Comparison of ENCODE assay signal across 1 cellular context in genomic region chr20:50957798-50958732, GRCh38.
TF ChIP-seq lines count a peak whose summit lies in the region.

TSS of gene DPM1 (minus strand) at chr20:50958532. CDS start at chr20:50958523, 9 bp downstream.

TF ChIP-seq in HepG2, 621 proteins besides CTCF, POLR2A, EP300 and RAD21 (continued from another document and continues in another):
- TF ChIP-seq, protein P1, sequence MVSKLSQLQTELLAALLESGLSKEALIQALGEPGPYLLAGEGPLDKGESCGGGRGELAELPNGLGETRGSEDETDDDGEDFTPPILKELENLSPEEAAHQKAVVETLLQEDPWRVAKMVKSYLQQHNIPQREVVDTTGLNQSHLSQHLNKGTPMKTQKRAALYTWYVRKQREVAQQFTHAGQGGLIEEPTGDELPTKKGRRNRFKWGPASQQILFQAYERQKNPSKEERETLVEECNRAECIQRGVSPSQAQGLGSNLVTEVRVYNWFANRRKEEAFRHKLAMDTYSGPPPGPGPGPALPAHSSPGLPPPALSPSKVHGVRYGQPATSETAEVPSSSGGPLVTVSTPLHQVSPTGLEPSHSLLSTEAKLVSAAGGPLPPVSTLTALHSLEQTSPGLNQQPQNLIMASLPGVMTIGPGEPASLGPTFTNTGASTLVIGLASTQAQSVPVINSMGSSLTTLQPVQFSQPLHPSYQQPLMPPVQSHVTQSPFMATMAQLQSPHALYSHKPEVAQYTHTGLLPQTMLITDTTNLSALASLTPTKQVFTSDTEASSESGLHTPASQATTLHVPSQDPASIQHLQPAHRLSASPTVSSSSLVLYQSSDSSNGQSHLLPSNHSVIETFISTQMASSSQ (IDR thresholded peaks at IDR 0.05; ENCODE audit: low read depth): peak; percentile 41; the same call in 1 of the 2 replicates
- TF ChIP-seq, protein P1 (CRISPR knock-in tag; IDR thresholded peaks at IDR 0.05; ENCODE audit: borderline replicate concordance): peak; percentile 33; the same call in 1 of the 2 replicates
- no peak for TF ChIP-seq MAFG (CRISPR knock-in tag; IDR thresholded peaks at IDR 0.05)
- peak; percentile 77 for TF ChIP-seq AGO2 (optimal IDR thresholded peaks at IDR 0.05; ENCODE audit: low read depth, low read length)
- no peak for TF ChIP-seq ZNF382 (CRISPR knock-in tag; IDR thresholded peaks at IDR 0.05; ENCODE audit: borderline replicate concordance)
- TF ChIP-seq ZNF501 (CRISPR knock-in tag; IDR thresholded peaks at IDR 0.05): peak; percentile 96; the same call in 1 of the 2 replicates
- TF ChIP-seq PCBP1 (IDR thresholded peaks at IDR 0.05; ENCODE audit: borderline replicate concordance, low read depth, low read length): 0 out of 2 replicates have a peak, but pooled peaks have one; percentile 11
- no peak for TF ChIP-seq NR2C2 (CRISPR knock-in tag; IDR thresholded peaks at IDR 0.05; ENCODE audit: borderline replicate concordance)
- no peak; the same call in 1 of the 2 replicates for TF ChIP-seq ZNF687 (CRISPR knock-in tag; IDR thresholded peaks at IDR 0.05)
- TF ChIP-seq, protein P2, sequence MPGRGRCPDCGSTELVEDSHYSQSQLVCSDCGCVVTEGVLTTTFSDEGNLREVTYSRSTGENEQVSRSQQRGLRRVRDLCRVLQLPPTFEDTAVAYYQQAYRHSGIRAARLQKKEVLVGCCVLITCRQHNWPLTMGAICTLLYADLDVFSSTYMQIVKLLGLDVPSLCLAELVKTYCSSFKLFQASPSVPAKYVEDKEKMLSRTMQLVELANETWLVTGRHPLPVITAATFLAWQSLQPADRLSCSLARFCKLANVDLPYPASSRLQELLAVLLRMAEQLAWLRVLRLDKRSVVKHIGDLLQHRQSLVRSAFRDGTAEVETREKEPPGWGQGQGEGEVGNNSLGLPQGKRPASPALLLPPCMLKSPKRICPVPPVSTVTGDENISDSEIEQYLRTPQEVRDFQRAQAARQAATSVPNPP (CRISPR knock-in tag; IDR thresholded peaks at IDR 0.05): no peak
- no peak for TF ChIP-seq FIP1L1 (IDR thresholded peaks at IDR 0.05; ENCODE audit: borderline replicate concordance, insufficient read depth, low read depth, low read length)
- TF ChIP-seq PBX2 (CRISPR knock-in tag; IDR thresholded peaks at IDR 0.05): no peak
- TF ChIP-seq ZNF263 (CRISPR knock-in tag; IDR thresholded peaks at IDR 0.05): peak; percentile 87
- TF ChIP-seq SP4 (CRISPR knock-in tag; IDR thresholded peaks at IDR 0.05): peak; percentile 75
- TF ChIP-seq CENPX (CRISPR knock-in tag; IDR thresholded peaks at IDR 0.05): no peak
- TF ChIP-seq, protein P3, sequence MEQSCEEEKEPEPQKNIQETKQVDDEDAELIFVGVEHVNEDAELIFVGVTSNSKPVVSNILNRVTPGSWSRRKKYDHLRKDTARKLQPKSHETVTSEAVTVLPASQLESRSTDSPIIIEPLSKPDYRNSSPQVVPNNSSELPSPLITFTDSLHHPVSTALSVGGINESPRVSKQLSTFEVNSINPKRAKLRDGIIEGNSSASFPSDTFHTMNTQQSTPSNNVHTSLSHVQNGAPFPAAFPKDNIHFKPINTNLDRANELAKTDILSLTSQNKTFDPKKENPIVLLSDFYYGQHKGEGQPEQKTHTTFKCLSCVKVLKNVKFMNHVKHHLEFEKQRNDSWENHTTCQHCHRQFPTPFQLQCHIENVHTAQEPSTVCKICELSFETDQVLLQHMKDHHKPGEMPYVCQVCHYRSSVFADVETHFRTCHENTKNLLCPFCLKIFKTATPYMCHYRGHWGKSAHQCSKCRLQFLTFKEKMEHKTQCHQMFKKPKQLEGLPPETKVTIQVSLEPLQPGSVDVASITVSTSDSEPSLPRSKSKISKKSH (CRISPR knock-in tag; IDR thresholded peaks at IDR 0.05; ENCODE audit: borderline replicate concordance): peak; percentile 85
- TF ChIP-seq BCLAF1 (IDR thresholded peaks at IDR 0.05): no peak
- no peak for TF ChIP-seq ZNF44 (CRISPR knock-in tag; IDR thresholded peaks at IDR 0.05)
- TF ChIP-seq EZH2 (conservative IDR thresholded peaks at IDR 0.05; ENCODE audit: low read depth, low read length): no peak
- no peak for TF ChIP-seq NONO (IDR thresholded peaks at IDR 0.05)
- peak; percentile 74 for TF ChIP-seq NONO (CRISPR knock-in tag; conservative IDR thresholded peaks at IDR 0.05)
- 0 out of 2 replicates have a peak, but pooled peaks have one; percentile 56 for TF ChIP-seq ZNF530 (CRISPR knock-in tag; IDR thresholded peaks at IDR 0.05; ENCODE audit: low read depth)
- 0 out of 2 replicates have a peak, but pooled peaks have one; percentile 68 for TF ChIP-seq GLI4 (CRISPR knock-in tag; IDR thresholded peaks at IDR 0.05; ENCODE audit: borderline replicate concordance)
- TF ChIP-seq FLYWCH1 (CRISPR knock-in tag; IDR thresholded peaks at IDR 0.05): no peak
- no peak for TF ChIP-seq RERE (CRISPR knock-in tag; IDR thresholded peaks at IDR 0.05; ENCODE audit: low read depth)
- TF ChIP-seq ZNF230 (CRISPR knock-in tag; IDR thresholded peaks at IDR 0.05): 0 out of 2 replicates have a peak, but pooled peaks have one; percentile 73
- peak; percentile 66; the same call in 1 of the 2 replicates for TF ChIP-seq ZNF337 (CRISPR knock-in tag; IDR thresholded peaks at IDR 0.05; ENCODE audit: borderline replicate concordance, low read depth)
- TF ChIP-seq U2AF2 (IDR thresholded peaks at IDR 0.05; ENCODE audit: low read depth, low read length): no peak
- peak; percentile 95 for TF ChIP-seq GABPB1 (CRISPR knock-in tag; IDR thresholded peaks at IDR 0.05)
- peak; percentile 98 for TF ChIP-seq HOXA3 (CRISPR knock-in tag; IDR thresholded peaks at IDR 0.05)
- no peak for TF ChIP-seq ZNF101 (CRISPR knock-in tag; IDR thresholded peaks at IDR 0.05; ENCODE audit: borderline replicate concordance, low read depth)
- TF ChIP-seq, protein P4, sequence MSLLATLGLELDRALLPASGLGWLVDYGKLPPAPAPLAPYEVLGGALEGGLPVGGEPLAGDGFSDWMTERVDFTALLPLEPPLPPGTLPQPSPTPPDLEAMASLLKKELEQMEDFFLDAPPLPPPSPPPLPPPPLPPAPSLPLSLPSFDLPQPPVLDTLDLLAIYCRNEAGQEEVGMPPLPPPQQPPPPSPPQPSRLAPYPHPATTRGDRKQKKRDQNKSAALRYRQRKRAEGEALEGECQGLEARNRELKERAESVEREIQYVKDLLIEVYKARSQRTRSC (CRISPR knock-in tag; IDR thresholded peaks at IDR 0.05; ENCODE audit: low read depth): peak; percentile 77; the same call in 1 of the 2 replicates
- peak; percentile 100 for TF ChIP-seq TAF1 (CRISPR knock-in tag; IDR thresholded peaks at IDR 0.05)
